In the genomic region with DNA sequence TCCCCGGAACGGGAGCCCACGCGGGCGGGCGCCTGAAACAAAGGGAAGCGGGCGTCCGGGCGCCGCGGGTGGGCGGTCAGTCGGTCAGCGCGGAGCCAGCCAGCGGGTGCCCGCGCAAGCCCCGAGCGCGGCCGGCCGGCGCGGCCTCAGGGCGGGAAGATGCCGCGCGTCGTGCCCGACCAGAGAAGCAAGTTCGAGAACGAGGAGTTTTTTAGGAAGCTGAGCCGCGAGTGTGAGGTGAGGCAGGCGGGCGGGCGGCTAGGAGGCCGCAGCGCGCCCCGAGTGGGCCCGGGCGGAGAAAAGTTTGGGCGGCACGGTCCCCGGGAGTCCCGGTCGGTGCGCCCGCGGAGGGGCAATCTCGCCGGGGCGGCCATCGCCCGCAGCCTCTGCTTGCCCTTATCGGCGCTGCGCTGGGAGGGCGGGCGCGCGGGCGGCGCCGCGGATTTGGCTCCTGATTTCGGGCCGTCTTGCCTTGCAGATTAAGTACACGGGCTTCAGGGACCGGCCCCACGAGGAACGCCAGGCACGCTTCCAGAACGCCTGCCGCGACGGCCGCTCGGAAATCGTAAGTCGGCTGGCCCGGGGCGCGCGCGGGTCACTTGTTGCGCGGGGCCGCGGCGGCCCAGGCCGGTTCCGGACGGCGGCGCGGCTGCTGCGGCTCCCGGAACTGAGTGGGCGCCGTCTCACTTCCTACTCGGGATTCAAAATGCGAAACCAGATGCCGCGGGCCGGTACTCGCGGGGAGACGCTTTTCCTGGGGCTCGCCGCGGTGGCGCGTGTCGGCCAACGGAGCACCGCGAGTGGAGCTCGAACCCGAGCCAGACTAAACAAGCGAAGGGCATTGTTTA, we compare ENCODE assay signal across 1 cellular context.
A peak's percentile ranks its signal among the peaks of the same experiment; 100 is the strongest.
TF ChIP-seq lines count a peak whose summit lies in the region.

No MANE protein-coding gene starts in this region.

TF ChIP-seq in A549, 52 proteins besides CTCF, POLR2A, EP300 and RAD21 (continued from another document):
- TF ChIP-seq, protein P1, sequence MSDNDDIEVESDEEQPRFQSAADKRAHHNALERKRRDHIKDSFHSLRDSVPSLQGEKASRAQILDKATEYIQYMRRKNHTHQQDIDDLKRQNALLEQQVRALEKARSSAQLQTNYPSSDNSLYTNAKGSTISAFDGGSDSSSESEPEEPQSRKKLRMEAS (IDR thresholded peaks at IDR 0.05): 0 out of 2 replicates have a peak, but pooled peaks have one; percentile 5
- TF ChIP-seq, protein P2, sequence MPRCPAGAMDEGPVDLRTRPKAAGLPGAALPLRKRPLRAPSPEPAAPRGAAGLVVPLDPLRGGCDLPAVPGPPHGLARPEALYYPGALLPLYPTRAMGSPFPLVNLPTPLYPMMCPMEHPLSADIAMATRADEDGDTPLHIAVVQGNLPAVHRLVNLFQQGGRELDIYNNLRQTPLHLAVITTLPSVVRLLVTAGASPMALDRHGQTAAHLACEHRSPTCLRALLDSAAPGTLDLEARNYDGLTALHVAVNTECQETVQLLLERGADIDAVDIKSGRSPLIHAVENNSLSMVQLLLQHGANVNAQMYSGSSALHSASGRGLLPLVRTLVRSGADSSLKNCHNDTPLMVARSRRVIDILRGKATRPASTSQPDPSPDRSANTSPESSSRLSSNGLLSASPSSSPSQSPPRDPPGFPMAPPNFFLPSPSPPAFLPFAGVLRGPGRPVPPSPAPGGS (IDR thresholded peaks at IDR 0.05): no peak; the same call in 2 of the 3 replicates
- TF ChIP-seq NFE2L2 (conservative IDR thresholded peaks at IDR 0.05; ENCODE audit: low read length) (no peak), ZC3H11A (IDR thresholded peaks at IDR 0.05) (no peak), RNF2 (IDR thresholded peaks at IDR 0.05; ENCODE audit: borderline replicate concordance, low read depth) (no peak), FOXS1 (CRISPR knock-in tag; IDR thresholded peaks at IDR 0.05) (no peak), MAZ (IDR thresholded peaks at IDR 0.05; ENCODE audit: borderline replicate concordance, low read depth, low read length) (no peak), HDAC2 (IDR thresholded peaks at IDR 0.05) (no peak), FOSB (CRISPR knock-in tag; IDR thresholded peaks at IDR 0.05) (no peak), KDM1A (IDR thresholded peaks at IDR 0.05; ENCODE audit: low read depth) (no peak), CBX8 (IDR thresholded peaks at IDR 0.05) (no peak), HOXB13 (CRISPR knock-in tag; IDR thresholded peaks at IDR 0.05; ENCODE audit: low read depth) (no peak), GATA3 (IDR thresholded peaks at IDR 0.05; ENCODE audit: borderline replicate concordance) (no peak), RARB (CRISPR knock-in tag; IDR thresholded peaks at IDR 0.05) (no peak), KDM5A (IDR thresholded peaks at IDR 0.05) (no peak), CHD2 (IDR thresholded peaks at IDR 0.05; ENCODE audit: low read length, partially characterized antibody) (no peak), RCOR1 (IDR thresholded peaks at IDR 0.05; ENCODE audit: low read depth, low read length) (no peak), HOXB5 (CRISPR knock-in tag; IDR thresholded peaks at IDR 0.05) (no peak), EHF (CRISPR knock-in tag; IDR thresholded peaks at IDR 0.05) (no peak), SREBF2 (IDR thresholded peaks at IDR 0.05) (no peak), ZFP36 (IDR thresholded peaks at IDR 0.05; ENCODE audit: borderline replicate concordance, partially characterized antibody) (no peak), RFX5 (IDR thresholded peaks at IDR 0.05) (no peak)
- TF ChIP-seq, protein P3, sequence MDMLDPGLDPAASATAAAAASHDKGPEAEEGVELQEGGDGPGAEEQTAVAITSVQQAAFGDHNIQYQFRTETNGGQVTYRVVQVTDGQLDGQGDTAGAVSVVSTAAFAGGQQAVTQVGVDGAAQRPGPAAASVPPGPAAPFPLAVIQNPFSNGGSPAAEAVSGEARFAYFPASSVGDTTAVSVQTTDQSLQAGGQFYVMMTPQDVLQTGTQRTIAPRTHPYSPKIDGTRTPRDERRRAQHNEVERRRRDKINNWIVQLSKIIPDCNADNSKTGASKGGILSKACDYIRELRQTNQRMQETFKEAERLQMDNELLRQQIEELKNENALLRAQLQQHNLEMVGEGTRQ (IDR thresholded peaks at IDR 0.05): no peak
- TF ChIP-seq, protein P4, sequence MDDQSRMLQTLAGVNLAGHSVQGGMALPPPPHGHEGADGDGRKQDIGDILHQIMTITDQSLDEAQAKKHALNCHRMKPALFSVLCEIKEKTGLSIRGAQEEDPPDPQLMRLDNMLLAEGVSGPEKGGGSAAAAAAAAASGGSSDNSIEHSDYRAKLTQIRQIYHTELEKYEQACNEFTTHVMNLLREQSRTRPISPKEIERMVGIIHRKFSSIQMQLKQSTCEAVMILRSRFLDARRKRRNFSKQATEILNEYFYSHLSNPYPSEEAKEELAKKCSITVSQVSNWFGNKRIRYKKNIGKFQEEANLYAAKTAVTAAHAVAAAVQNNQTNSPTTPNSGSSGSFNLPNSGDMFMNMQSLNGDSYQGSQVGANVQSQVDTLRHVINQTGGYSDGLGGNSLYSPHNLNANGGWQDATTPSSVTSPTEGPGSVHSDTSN (IDR thresholded peaks at IDR 0.05): no peak
- TF ChIP-seq, protein P5, sequence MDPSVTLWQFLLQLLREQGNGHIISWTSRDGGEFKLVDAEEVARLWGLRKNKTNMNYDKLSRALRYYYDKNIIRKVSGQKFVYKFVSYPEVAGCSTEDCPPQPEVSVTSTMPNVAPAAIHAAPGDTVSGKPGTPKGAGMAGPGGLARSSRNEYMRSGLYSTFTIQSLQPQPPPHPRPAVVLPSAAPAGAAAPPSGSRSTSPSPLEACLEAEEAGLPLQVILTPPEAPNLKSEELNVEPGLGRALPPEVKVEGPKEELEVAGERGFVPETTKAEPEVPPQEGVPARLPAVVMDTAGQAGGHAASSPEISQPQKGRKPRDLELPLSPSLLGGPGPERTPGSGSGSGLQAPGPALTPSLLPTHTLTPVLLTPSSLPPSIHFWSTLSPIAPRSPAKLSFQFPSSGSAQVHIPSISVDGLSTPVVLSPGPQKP (IDR thresholded peaks at IDR 0.05; ENCODE audit: low read depth, low read length): no peak
